In genomic region chr4:98995183-98996055, GRCh38 we compare ENCODE assay signal across 8 cellular contexts. TPM values are rescaled to one million over a fixed set of nuclear protein-coding genes. Genes with fewer than 3 reads are reported as not detected.
DNase-seq lines count a peak whose midpoint lies in the region; ATAC-seq, FAIRE-seq and TF ChIP-seq lines count a peak whose summit lies in the region.

METAP1 (plus strand) TSS chr4:98995721; CDS start chr4:98995754, 33 bp downstream.

- DNase-seq in AG08395 (ENCODE audit: low spot score) (peak; percentile 96), NCI-H2227 (lab: John Stamatoyannopoulos, UW; ENCODE audit: unreplicated experiment) (peak; percentile 94), bronchial epithelial cell (ENCODE audit: low read depth) (peak; percentile 91), iPS-NIHi7 (ENCODE audit: extremely low spot score) (peak; percentile 92), smooth muscle cell of the brain vasculature (ENCODE audit: low read depth, low spot score) (peak; percentile 70)

- no peaks in the 10 kb centered on the region for H3K27me3 ChIP-seq in bronchial epithelial cell (ENCODE audit: control insufficient read depth, insufficient read depth, low read length)

- H3K4me3 ChIP-seq in WI38 (ENCODE audit: low read depth, low read length) (peak within 1 kb of the TSS; percentile 89), bronchial epithelial cell (ENCODE audit: low read depth, low read length) (peak within 1 kb of the TSS; percentile 92)

- ATAC-seq in GM18907 (IDR thresholded peaks at IDR 0.05; ENCODE audit: unreplicated experiment) (peak; percentile 95), HG03159 (IDR thresholded peaks at IDR 0.05; ENCODE audit: unreplicated experiment) (peak; percentile 94)

- no peak for FAIRE-seq in bronchial epithelial cell (lab: Jason Lieb, UNC)

- H3K36me3 ChIP-seq in bronchial epithelial cell (ENCODE audit: control insufficient read depth, insufficient read depth, low read length) = no peaks in the 10 kb centered on the region

- TF ChIP-seq CTCF in WI38 (IDR thresholded peaks at IDR 0.05; ENCODE audit: low read depth, low read length) = peak; percentile 42; the same call in 1 of the 2 replicates
- peak; percentile 82 for TF ChIP-seq CTCF in bronchial epithelial cell (IDR thresholded peaks at IDR 0.05; ENCODE audit: insufficient read depth, low read length, severe bottlenecking)

RNA-seq across cellular contexts. Expression of gene METAP1, which starts in this region (rescaled TPM):
- total RNA-seq in bronchial epithelial cell = 33.0 and 41.9 TPM in 2 replicates

Comparison
In these comparisons a context has a peak if more than half of its experiments do, and no peak if none do; other contexts are left out.
1. Peak in every context shown above with its lines: DNase-seq, ATAC-seq and H3K4me3 ChIP-seq.